ENCODE assay signal across 24 cellular contexts in genomic region chr7:33793616-33794015, GRCh38.
"Had no signal": no experiment of that assay in that cellular context is flagged by ENCODE, and none has a peak within 500 bp of the region (broad histone marks: within the 10 kb centered on the region; RNA-seq: fewer than 3 reads in every experiment).

No MANE protein-coding gene starts in this region.

- H3K27me3 ChIP-seq: colonic mucosa, dorsolateral prefrontal cortex, esophagus muscularis mucosa, esophagus squamous epithelium, gastrocnemius medialis, gastroesophageal sphincter, heart left ventricle, heart right ventricle had no signal

- ATAC-seq: effector memory CD8-positive, alpha-beta T cell; esophagus mucosa; foreskin keratinocyte; gastrocnemius medialis; gastroesophageal sphincter; heart left ventricle; heart right ventricle had no signal

- DNase-seq: colonic mucosa; cortex of kidney; dermis blood vessel endothelial cell; dorsolateral prefrontal cortex; effector CD4-positive, alpha-beta T cell; effector CD8-positive, alpha-beta T cell; effector memory CD4-positive, alpha-beta T cell; effector memory CD8-positive, alpha-beta T cell; endodermal cell; erythroblast; esophagus squamous epithelium; foreskin fibroblast; foreskin keratinocyte; foreskin melanocyte; gastrocnemius medialis; glutamatergic neuron; head of caudate nucleus; heart left ventricle; heart right ventricle had no signal

- H3K9me3 ChIP-seq: colonic mucosa, esophagus muscularis mucosa, esophagus squamous epithelium, gastrocnemius medialis, gastroesophageal sphincter, heart left ventricle, heart right ventricle had no signal

- H3K4me1 ChIP-seq: colonic mucosa, esophagus muscularis mucosa, esophagus squamous epithelium, foreskin keratinocyte, gastrocnemius medialis, gastroesophageal sphincter had no signal

- H3K4me3 ChIP-seq: colonic mucosa, coronary artery, dorsolateral prefrontal cortex, esophagus muscularis mucosa, esophagus squamous epithelium, gastrocnemius medialis, gastroesophageal sphincter, heart left ventricle, heart right ventricle had no signal

- H3K36me3 ChIP-seq: colonic mucosa, esophagus muscularis mucosa, esophagus squamous epithelium, gastrocnemius medialis, gastroesophageal sphincter, heart left ventricle, heart right ventricle had no signal

- H3K27ac ChIP-seq: colonic mucosa, coronary artery, dorsolateral prefrontal cortex, epithelial cell of prostate, esophagus muscularis mucosa, esophagus squamous epithelium, foreskin keratinocyte, gastrocnemius medialis, gastroesophageal sphincter, heart left ventricle, heart right ventricle had no signal
